Comparison of ENCODE assay signal across 27 cellular contexts in the genomic region with DNA sequence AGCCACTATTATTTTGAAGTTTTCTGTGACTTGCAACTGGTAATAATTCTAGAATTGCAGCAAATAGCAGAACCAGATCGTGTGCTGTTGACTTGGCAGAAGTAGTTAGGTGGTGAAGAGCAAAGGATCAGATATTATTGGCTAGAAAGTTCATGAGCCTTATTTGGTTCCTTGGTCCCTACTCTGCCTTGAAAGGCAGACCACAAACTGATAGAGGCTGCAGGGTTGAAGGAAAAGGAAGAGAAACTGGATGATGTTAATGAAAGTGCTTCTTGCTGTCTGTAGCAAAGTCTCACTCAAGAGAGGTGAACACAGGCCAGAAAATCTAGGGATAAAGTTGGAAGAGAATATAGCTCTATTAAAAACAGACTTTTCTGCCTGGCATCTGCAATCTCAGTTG. TPM values are rescaled to one million over a fixed set of nuclear protein-coding genes. Genes with fewer than 3 reads are reported as not detected.
DNase-seq lines count a peak whose midpoint lies in the region; ATAC-seq and TF ChIP-seq lines count a peak whose summit lies in the region.
"Had no signal": no experiment of that assay in that cellular context is flagged by ENCODE, and none has a peak within 500 bp of the region (broad histone marks: within the 10 kb centered on the region; RNA-seq: fewer than 3 reads in every experiment).

No MANE protein-coding gene starts in this region.

- peak; percentile 93 for DNase-seq in MV-4-11 (lab: John Stamatoyannopoulos, UW)
- no peak for DNase-seq in sciatic nerve (ENCODE audit: low spot score)
- no peak for DNase-seq in stomach
- DNase-seq in SW 1271 (lab: John Stamatoyannopoulos, UW), result no peak
- no peak for DNase-seq in amygdala (lab: John Stamatoyannopoulos, UW)
- DNase-seq: activated CD4-positive, alpha-beta T cell treated with anti-CD3 and anti-CD28 coated beads for 48 hours; activated CD8-positive, alpha-beta memory T cell treated with anti-CD3 and anti-CD28 coated beads for 24 hours; activated effector memory CD4-positive, alpha-beta T cell treated with Interleukin-2 at 50 U/mL for 16 hours; activated naive CD8-positive, alpha-beta T cell treated with anti-CD3 and anti-CD28 coated beads for 36 hours; DMS79; esophagus squamous epithelium; GF-D8; HCEC 1CT; NCI-H1417; NCI-H2081 treated with DMSO at 0.1 percent for 48 hours; NCI-H345; NCI-H748 treated with DMSO at 0.1 percent for 48 hours; PC-3; posterior cingulate gyrus; right cardiac atrium; spleen; stimulated activated CD4-positive, alpha-beta T cell treated with anti-CD3 and anti-CD28 coated beads, Interleukin-2, amount 100 ng/mL, for 48 hours; upper lobe of right lung had no signal

- H3K4me1 ChIP-seq in stomach, result no peaks in the 10 kb centered on the region
- H3K4me1 ChIP-seq: esophagus squamous epithelium, spleen, upper lobe of right lung had no signal

- intact Hi-C loops in sciatic nerve (cut with DNase I), result no loop called here
- intact Hi-C loops in stomach (cut with DNase I; ENCODE audit: low total_unique reads), result no loop called here

- H3K27ac ChIP-seq in stomach, result no peak overlapping the region
- H3K27ac ChIP-seq: esophagus squamous epithelium, spleen, upper lobe of right lung, VCaP had no signal

- TF ChIP-seq CTCF in stomach (IDR thresholded peaks at IDR 0.05), result no peak

- no peak for TF ChIP-seq EP300 in stomach (IDR thresholded peaks at IDR 0.05)

- H3K27me3 ChIP-seq in stomach, result no peaks in the 10 kb centered on the region
- H3K27me3 ChIP-seq: esophagus squamous epithelium, spleen, upper lobe of right lung had no signal

- no peaks in the 10 kb centered on the region for H3K36me3 ChIP-seq in stomach
- H3K36me3 ChIP-seq: esophagus squamous epithelium, spleen, upper lobe of right lung had no signal

- no peak for TF ChIP-seq POLR2A in stomach (IDR thresholded peaks at IDR 0.05)

- H3K9me3 ChIP-seq in stomach, result no peaks in the 10 kb centered on the region
- H3K9me3 ChIP-seq: esophagus squamous epithelium, upper lobe of right lung had no signal

- H3K4me3 ChIP-seq in stomach, result no peak overlapping the region
- H3K4me3 ChIP-seq: esophagus squamous epithelium, spleen, upper lobe of right lung had no signal

- 63 to 72% (median 65%) methylated on average over 1 of the region's 1 CpG for WGBS in stomach, 5 donors

- ATAC-seq in GM18868 (IDR thresholded peaks at IDR 0.05; ENCODE audit: unreplicated experiment), result peak; percentile 55
- peak; percentile 69 for ATAC-seq in HG02870 (IDR thresholded peaks at IDR 0.05; ENCODE audit: unreplicated experiment)
- peak; percentile 55 for ATAC-seq in sciatic nerve
- ATAC-seq: PC-3, right cardiac atrium, upper lobe of right lung had no signal

RNA-seq across cellular contexts. Expression of gene RNF150, which starts 41.2 kb away (rescaled TPM):
- total RNA-seq in sciatic nerve (13.2 TPM), stomach (10 to 100 TPM in 4 of 5 donors, 1 to 10 TPM in 1; 5.9 to 88.1 (median 21.7) TPM)
- 1 to 10 TPM in 1 of 3 donors, under 1 TPM in 2; 0.31 to 1.3 (median 0.61) TPM for polyA plus RNA-seq in stomach
- polyA plus RNA-seq: IgD-negative memory B cell had no signal

RNA-seq across cellular contexts. Expression of gene ZNF330, which starts 46.2 kb away (rescaled TPM):
- total RNA-seq in sciatic nerve (34.4 TPM), stomach (10 to 100 TPM in 3 of 5 donors, 1 to 10 TPM in 2; 5.5 to 68.3 (median 24.1) TPM)
- 10 to 100 TPM; 20.3 to 24.7 (median 20.6) TPM for polyA plus RNA-seq in stomach
